Comparison of ENCODE assay signal across 13 cellular contexts in the genomic region with DNA sequence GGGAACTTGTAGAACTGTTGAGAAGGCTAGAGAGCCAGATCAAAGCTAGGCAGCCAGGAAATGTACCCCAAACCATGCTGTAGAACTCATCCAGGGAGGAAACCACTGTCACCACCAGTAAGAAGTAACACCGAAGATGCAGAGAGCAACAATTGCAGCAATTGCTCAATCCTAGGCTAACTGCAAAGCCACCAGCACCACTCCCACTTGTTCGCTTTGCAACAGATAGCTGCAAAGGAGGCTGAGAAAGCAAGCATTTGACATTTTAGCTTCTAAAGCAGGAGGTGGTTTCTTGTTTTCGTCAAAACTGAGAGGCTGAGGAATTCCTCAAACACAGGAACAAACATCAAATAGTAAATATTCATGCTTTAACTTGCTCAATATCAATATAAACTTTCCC. TPM values are rescaled to one million over a fixed set of nuclear protein-coding genes. Genes with fewer than 3 reads are reported as not detected.
"Had no signal": no experiment of that assay in that cellular context is flagged by ENCODE, and none has a peak within 500 bp of the region (broad histone marks: within the 10 kb centered on the region; RNA-seq: fewer than 3 reads in every experiment).

No MANE protein-coding gene starts in this region.

RNA-seq across cellular contexts. Expression of a gene that starts 1.8 kb away (rescaled TPM):
- total RNA-seq: stomach, subcutaneous adipose tissue, suprapubic skin, temporal lobe, testis, thoracic aorta, thyroid gland, tibial nerve, transverse colon, upper lobe of right lung, urinary bladder, uterus, vagina had no signal
